14 cellular contexts compared by ENCODE assay signal in the genomic region with DNA sequence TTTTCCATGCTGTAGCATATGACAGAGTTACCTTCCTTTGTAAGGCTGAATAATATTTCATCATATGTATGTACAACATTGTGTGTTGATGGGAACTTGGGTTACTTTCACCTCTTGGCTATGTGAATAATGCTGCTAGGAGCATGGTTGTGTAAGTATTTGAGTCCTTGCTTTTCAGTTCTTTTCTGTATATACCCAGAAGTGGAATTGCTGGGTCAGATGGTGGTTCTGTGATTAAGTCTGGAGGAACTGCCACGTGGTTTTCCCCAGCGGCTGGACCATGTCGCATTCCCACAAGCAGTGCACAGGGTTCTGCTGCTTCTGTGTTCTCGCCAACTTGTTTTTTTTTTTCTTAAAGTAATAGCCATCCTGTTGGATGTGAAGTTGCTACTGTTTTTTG.
DNase-seq lines count a peak whose midpoint lies in the region; ATAC-seq lines count a peak whose summit lies in the region.
"Had no signal": no experiment of that assay in that cellular context is flagged by ENCODE, and none has a peak within 500 bp of the region (broad histone marks: within the 10 kb centered on the region; RNA-seq: fewer than 3 reads in every experiment).

No MANE protein-coding gene starts in this region.

- H3K4me1 ChIP-seq in HUES48 (ENCODE audit: control insufficient read depth, insufficient read depth, low read length) (peaks cover 53% of the 10 kb centered on the region), subcutaneous abdominal adipose tissue (ENCODE audit: control insufficient read depth in 5 of 5, insufficient read depth in 5 of 5, low read length in 5 of 5) (peaks cover 2 to 70% (median 54%) of the 10 kb centered on the region in 5 donors)
- H3K4me1 ChIP-seq: HAP-1 had no signal

- H3K27me3 ChIP-seq in HUES48 (ENCODE audit: control insufficient read depth, insufficient read depth, low read length) (no peaks in the 10 kb centered on the region), subcutaneous abdominal adipose tissue (ENCODE audit: control insufficient read depth in 5 of 5, insufficient read depth in 4 of 5, low read length in 5 of 5) (no peaks in the 10 kb centered on the region)

- DNase-seq in kidney tubule cell (ENCODE audit: low spot score) (peak; percentile 33), T-helper 1 cell (no peak)
- no peak for DNase-seq in activated CD4-positive, CD25-positive, alpha-beta regulatory T cell treated with anti-CD3 and anti-CD28 coated beads, Interleukin-2, amount 50 U/mL, for 72 hours
- DNase-seq: effector memory CD4-positive, alpha-beta T cell; left colon; NCI-H1092 treated with DMSO at 0.1 percent for 48 hours; small intestine; stimulated activated naive CD4-positive, alpha-beta T cell had no signal

- H3K36me3 ChIP-seq in HUES48 (ENCODE audit: control insufficient read depth, insufficient read depth, low read length) = peaks cover 8% of the 10 kb centered on the region; the same call in 1 of the 2 replicates
- H3K36me3 ChIP-seq in subcutaneous abdominal adipose tissue (ENCODE audit: control insufficient read depth in 5 of 5, insufficient read depth in 5 of 5, low read length in 5 of 5) = peaks cover 0 to 14% (median 6%) of the 10 kb centered on the region in 5 donors
- H3K36me3 ChIP-seq: HAP-1 had no signal

- ATAC-seq in HG02759 (IDR thresholded peaks at IDR 0.05; ENCODE audit: unreplicated experiment) (no peak), HG02763 (IDR thresholded peaks at IDR 0.05; ENCODE audit: unreplicated experiment) (no peak)
- ATAC-seq: left colon had no signal

- H3K27ac ChIP-seq in HUES48 (ENCODE audit: low read depth, low read length) = peak overlapping the region; percentile 31
- peak overlapping the region; percentile 84 for H3K27ac ChIP-seq in cingulate gyrus (ENCODE audit: low read depth, low read length)
- H3K27ac ChIP-seq in subcutaneous abdominal adipose tissue (ENCODE audit: low read depth, low read length) = peak overlapping the region; percentile 52

- no peaks in the 10 kb centered on the region for H3K9me3 ChIP-seq in HUES48 (ENCODE audit: control insufficient read depth, insufficient read depth, low read length)
- H3K9me3 ChIP-seq in subcutaneous abdominal adipose tissue (ENCODE audit: control insufficient read depth in 5 of 5, low read length in 5 of 5) = no peaks in the 10 kb centered on the region
- H3K9me3 ChIP-seq: HAP-1 had no signal

- H3K9ac ChIP-seq in HUES48 (ENCODE audit: low read depth, low read length) (no peak overlapping the region), subcutaneous abdominal adipose tissue (ENCODE audit: low read length in 5 of 5) (peak overlapping the region in 2 of 5 donors; percentile 2 to 8)

- H3K4me3 ChIP-seq in HUES48 (ENCODE audit: low read depth, low read length) = no peak overlapping the region
- H3K4me3 ChIP-seq in subcutaneous abdominal adipose tissue (ENCODE audit: low read depth in 1 of 5, low read length in 5 of 5) = no peak overlapping the region
- H3K4me3 ChIP-seq: HAP-1 had no signal

Comparison
In these comparisons a context has a peak if more than half of its experiments do, and no peak if none do; other contexts are left out.
1. H3K27ac ChIP-seq: peak in every context shown above with its lines; median percentile 84 in cingulate gyrus; 52 in subcutaneous abdominal adipose tissue; 31 in HUES48.